9 cellular contexts compared by ENCODE assay signal in genomic region chr16:27273670-27274522, GRCh38. TPM values are rescaled to one million over a fixed set of nuclear protein-coding genes. Genes with fewer than 3 reads are reported as not detected.
A peak's percentile ranks its signal among the peaks of the same experiment; 100 is the strongest.
DNase-seq lines count a peak whose midpoint lies in the region; ATAC-seq, FAIRE-seq and TF ChIP-seq lines count a peak whose summit lies in the region.
"Had no signal": no experiment of that assay in that cellular context is flagged by ENCODE, and none has a peak within 500 bp of the region (broad histone marks: within the 10 kb centered on the region; RNA-seq: fewer than 3 reads in every experiment).

No MANE protein-coding gene starts in this region.

- no peak for TF ChIP-seq RAD21 in GM12878 (IDR thresholded peaks at IDR 0.05; ENCODE audit: insufficient read depth, low read depth, low read length)

- peaks cover 16% of the 10 kb centered on the region for H3K4me1 ChIP-seq in GM12878 (ENCODE audit: control insufficient read depth, insufficient read depth, low read length)
- peaks cover 7 to 63% (median 19%) of the 10 kb centered on the region in 6 donors for H3K4me1 ChIP-seq in spleen
- H3K4me1 ChIP-seq in MM.1S (ENCODE audit: low read length), result no peaks in the 10 kb centered on the region

- no peaks in the 10 kb centered on the region for H3K36me3 ChIP-seq in GM12878 (ENCODE audit: control insufficient read depth in 2 of 2, insufficient read depth in 2 of 2, low read length in 1 of 2)
- no peaks in the 10 kb centered on the region for H3K36me3 ChIP-seq in spleen
- no peaks in the 10 kb centered on the region for H3K36me3 ChIP-seq in MM.1S (replicated peaks; ENCODE audit: insufficient read depth, low read length)

- 70% methylated on average over 8 of the region's 8 CpGs for WGBS in GM12878 (ENCODE audit: insufficient coverage, insufficient replicate concordance, low lambda C conversion rate, missing lambda C conversion rate)
- WGBS in spleen, 5 donors, result 54 to 73% (median 70%) methylated on average over 8 of the region's 8 CpGs

- BruUV-seq in GM12878 (replicated peaks; lab: Mats Ljungman, UMichigan), result no TSS peak

- no peak for TF ChIP-seq CTCF in GM12878 (IDR thresholded peaks at IDR 0.05 in 2 of 3, conservative IDR thresholded peaks at IDR 0.05 in 1 of 3; ENCODE audit: control insufficient read depth in 2 of 3, extremely low read depth in 1 of 3, insufficient read depth in 1 of 3, low read depth in 3 of 3, low read length in 3 of 3)
- TF ChIP-seq CTCF in spleen (IDR thresholded peaks at IDR 0.05 in 8 of 11, conservative IDR thresholded peaks at IDR 0.05 in 3 of 11), result no peak
- no peak for TF ChIP-seq CTCF in MM.1S (IDR thresholded peaks at IDR 0.05; ENCODE audit: low read length)

- peak overlapping the region; percentile 38; the same call in 1 of the 2 replicates for H2AFZ ChIP-seq in GM12878 (ENCODE audit: control insufficient read depth, low read depth, low read length)
- no peak overlapping the region for H2AFZ ChIP-seq in MM.1S (ENCODE audit: low read length)

- peak; percentile 90 for FAIRE-seq in RCC 7860 (lab: Jason Lieb, UNC)
- no peak for FAIRE-seq in GM12878 (lab: Jason Lieb, UNC)

- H3K9me2 ChIP-seq in MM.1S (replicated peaks; ENCODE audit: insufficient read depth, low read length), result no peaks in the 10 kb centered on the region

- H3K27ac ChIP-seq in GM12878 (ENCODE audit: control insufficient read depth, insufficient read depth), result no peak overlapping the region
- H3K27ac ChIP-seq in spleen, result peak overlapping the region in 5 of 8 donors; percentile 6 to 79 (median 64)
- no peak overlapping the region for H3K27ac ChIP-seq in MM.1S (ENCODE audit: low read length)

- in situ Hi-C loops in GM12878 (cut with MboI), result no loop called here

- DNase-seq in RCC 7860 (ENCODE audit: low spot score), result peak; percentile 95
- DNase-seq in GM12878 (ENCODE audit: low read depth, low spot score), result no peak
- DNase-seq in spleen, result no peak
- no peak for DNase-seq in superior temporal gyrus (ENCODE audit: extremely low spot score)
- no peak for DNase-seq in NCI-H2107 treated with DMSO at 0.1 percent for 48 hours (lab: John Stamatoyannopoulos, UW; ENCODE audit: unreplicated experiment)
- DNase-seq in MM.1S, result no peak
- DNase-seq: NCI-H82 had no signal

- H3F3A ChIP-seq in MM.1S (ENCODE audit: insufficient read depth, low read length), result no peaks in the 10 kb centered on the region; the same call in 1 of the 2 replicates

- H3K79me2 ChIP-seq in GM12878 (ENCODE audit: control insufficient read depth, insufficient read depth, low read length) (peaks cover under 1% of the 10 kb centered on the region), MM.1S (ENCODE audit: low read length) (no peaks in the 10 kb centered on the region)

- RAD21 ChIA-PET in GM12878 (lab: Charles Lee; ENCODE audit: unreplicated experiment), result interaction anchor here (0.7 to 8.9 kb wide), 21 partner anchors 8 to 177 kb away, joined by 3 to 105 read pairs (median 7); partner anchors contain the start of gene IL21R

- H4K20me1 ChIP-seq in GM12878 (ENCODE audit: control insufficient read depth, insufficient read depth), result no peaks in the 10 kb centered on the region
- no peaks in the 10 kb centered on the region for H4K20me1 ChIP-seq in MM.1S (ENCODE audit: insufficient read depth, low read length)

- TF ChIP-seq EP300 in GM12878 (IDR thresholded peaks at IDR 0.05; ENCODE audit: borderline replicate concordance in 1 of 2, control insufficient read depth in 1 of 2, low read depth in 2 of 2, low read length in 2 of 2), result 0 out of 4 replicates have a peak, but pooled peaks of 1 of the 2 experiments have one; percentile 17

- no peaks in the 10 kb centered on the region for H3K27me3 ChIP-seq in GM12878 (replicated peaks in 1 of 2; ENCODE audit: control insufficient read depth in 2 of 2, insufficient read depth in 2 of 2, low read length in 1 of 2)
- H3K27me3 ChIP-seq in spleen (replicated peaks in 1 of 7), result no peaks in the 10 kb centered on the region
- no peaks in the 10 kb centered on the region for H3K27me3 ChIP-seq in MM.1S (replicated peaks; ENCODE audit: insufficient read depth, low read length)

- CTCF ChIA-PET in GM12878 (lab: Yijun Ruan, JAX), result interaction anchor here (0.6 to 10.7 kb wide), 16 partner anchors 9 to 180 kb away, joined by 3 to 121 read pairs (median 4); no protein-coding TSS in a partner anchor

- SMC1A ChIA-PET in GM12878 (lab: Charles Lee; ENCODE audit: uncharacterized antibody, unreplicated experiment), result interaction anchor here (0.6 to 12.4 kb wide), 22 partner anchors 9 to 132 kb away, joined by 3 to 178 read pairs (median 6); no protein-coding TSS in a partner anchor

- H3K9me3 ChIP-seq in GM12878 (replicated peaks; ENCODE audit: control insufficient read depth, insufficient read depth, low read length) (no peaks in the 10 kb centered on the region), spleen (no peaks in the 10 kb centered on the region), MM.1S (replicated peaks; ENCODE audit: insufficient read depth, low read length) (no peaks in the 10 kb centered on the region)

- H3K4me2 ChIP-seq in GM12878 (ENCODE audit: control insufficient read depth, insufficient read depth) (peak overlapping the region; percentile 30; the same call in 1 of the 2 replicates), MM.1S (ENCODE audit: low read depth, low read length) (no peak overlapping the region)

- intact Hi-C loops in GM12878 (cut with micrococcal nuclease; ENCODE audit: unreplicated experiment) (no loop called here), spleen (cut with DNase I; ENCODE audit: low total_unique reads) (no loop called here)

- H3K4me3 ChIP-seq in GM12878 (no peak overlapping the region), spleen (no peak overlapping the region), MM.1S (ENCODE audit: low read length) (no peak overlapping the region)

- TF ChIP-seq POLR2A in GM12878 (IDR thresholded peaks at IDR 0.05; ENCODE audit: low read depth, low read length), result no peak
- no peak for TF ChIP-seq POLR2A in spleen (IDR thresholded peaks at IDR 0.05)

- H3K9ac ChIP-seq in GM12878 (ENCODE audit: control insufficient read depth, insufficient read depth, low read length) (no peak overlapping the region), MM.1S (ENCODE audit: low read length) (no peak overlapping the region)

- POLR2A ChIA-PET in GM12878 (lab: Charles Lee), result interaction anchor here (0.6 to 5.6 kb wide), 14 partner anchors 9 to 153 kb away, joined by 3 to 34 read pairs (median 8); partner anchors contain the start of gene IL21R

- ATAC-seq in GM18861 (IDR thresholded peaks at IDR 0.05; ENCODE audit: unreplicated experiment) (peak; percentile 57), GM12878 (peak; percentile 82), GM18502 (IDR thresholded peaks at IDR 0.05; ENCODE audit: poor library complexity, unreplicated experiment) (no peak)

TF ChIP-seq in GM12878, 131 proteins besides CTCF, POLR2A, EP300 and RAD21 (continues in another document):
- TF ChIP-seq FOXM1 (IDR thresholded peaks at IDR 0.05; ENCODE audit: low read depth, low read length), result peak; percentile 31; the same call in 1 of the 2 replicates
- TF ChIP-seq ASH2L (IDR thresholded peaks at IDR 0.05; ENCODE audit: borderline replicate concordance, low read depth), result no peak
- peak; percentile 75 to 76; a peak in 3 of 4 replicates for TF ChIP-seq IKZF2 (IDR thresholded peaks at IDR 0.05)
- TF ChIP-seq YBX1 (IDR thresholded peaks at IDR 0.05), result no peak
- TF ChIP-seq RUNX3 (IDR thresholded peaks at IDR 0.05; ENCODE audit: low read length), result peak; percentile 93
- peak; percentile 63; the same call in 1 of the 2 replicates for TF ChIP-seq NR2F1 (conservative IDR thresholded peaks at IDR 0.05)
- TF ChIP-seq ATF7 (IDR thresholded peaks at IDR 0.05; ENCODE audit: low read depth), result peak; percentile 48; the same call in 1 of the 2 replicates

RNA-seq across cellular contexts. Expression of gene NSMCE1, which starts 5.3 kb away (rescaled TPM):
- 24.2 and 43.2 TPM in 2 replicates for total RNA-seq in GM12878 (2013; cell fraction: nucleolus; rRNA removed)
- total RNA-seq in GM12878 (2014; rRNA removed), result 62.8 and 69.0 TPM in 2 replicates
- total RNA-seq in GM12878 (2014; rRNA removed; fragmentation: Illumina TruSeq; extraction: Trizol), result 63.8 and 66.7 TPM in 2 replicates
- 62.4 and 66.5 TPM in 2 replicates for total RNA-seq in GM12878 (2021)
- 55.0 TPM for polyA plus RNA-seq in GM12878 (2011; ENCODE audit: low read depth)
- polyA plus RNA-seq in GM12878 (2011; rRNA removed), result 51.7 and 54.0 TPM in 2 replicates
- 47.5 and 49.5 TPM in 2 replicates for polyA plus RNA-seq in GM12878 (2011; cell fraction: cytosol; rRNA removed)
- 22.6 and 25.4 TPM in 2 replicates for polyA plus RNA-seq in GM12878 (2011; cell fraction: nucleus; rRNA removed)
- 68.4 and 73.3 TPM in 2 replicates for polyA plus RNA-seq in GM12878 (2012)
- polyA plus RNA-seq in GM12878 (2014; fragmentation: Illumina TruSeq; extraction: Trizol), result 52.4 and 79.0 TPM in 2 replicates
- 100 to 1,000 TPM; 168 to 214 TPM for polyA plus RNA-seq in GM12878 (2014; fragmentation: Nextera tagmentation; extraction: Ambion mirVana)
- 59.4 and 62.6 TPM in 2 replicates for polyA plus RNA-seq in GM12878 (2014; rRNA removed)
- 100 to 1,000 TPM; 110 to 120 TPM for polyA plus RNA-seq in GM12878 (2016; fragmentation: Nextera tagmentation; extraction: Ambion mirVana)
- polyA minus RNA-seq in GM12878 (2011; rRNA and poly(A)+ RNA removed), result 39.8 and 45.0 TPM in 2 replicates
- 11.5 and 16.8 TPM in 2 replicates for polyA minus RNA-seq in GM12878 (2011; cell fraction: cytosol; rRNA and poly(A)+ RNA removed)
- polyA minus RNA-seq in GM12878 (2011; cell fraction: nucleus; rRNA and poly(A)+ RNA removed), result 16.3 and 23.2 TPM in 2 replicates
- 10 to 100 TPM; 18.4 to 41.4 (median 31.7) TPM for total RNA-seq in spleen
- 10 to 100 TPM; 37.9 to 79.0 (median 41.4) TPM for polyA plus RNA-seq in spleen

RNA-seq across cellular contexts. Expression of gene IL4R, which starts 39.9 kb away (rescaled TPM):
- 148 and 149 TPM in 2 replicates for total RNA-seq in GM12878 (2013; cell fraction: nucleolus; rRNA removed)
- total RNA-seq in GM12878 (2014; rRNA removed) (36.5 and 39.0 TPM in 2 replicates), GM12878 (2014; rRNA removed; fragmentation: Illumina TruSeq; extraction: Trizol) (33.8 and 34.3 TPM in 2 replicates), GM12878 (2021) (69.5 and 70.4 TPM in 2 replicates), spleen (100 to 1,000 TPM in 6 of 7 donors, 10 to 100 TPM in 1; 78.0 to 319 (median 215) TPM)
- polyA plus RNA-seq in GM12878 (2011; ENCODE audit: low read depth), result 13.1 TPM
- polyA plus RNA-seq in GM12878 (2011; rRNA removed) (42.8 and 69.2 TPM in 2 replicates), GM12878 (2014; fragmentation: Illumina TruSeq; extraction: Trizol) (19.4 and 39.4 TPM in 2 replicates), GM12878 (2014; fragmentation: Nextera tagmentation; extraction: Ambion mirVana) (1 to 10 TPM; 2.6 to 8.5 TPM), GM12878 (2014; rRNA removed) (67.3 and 68.6 TPM in 2 replicates), GM12878 (2016; fragmentation: Nextera tagmentation; extraction: Ambion mirVana) (10 to 100 TPM; 13.8 to 17.6 TPM), spleen (10 to 100 TPM; 39.3 to 55.5 (median 48.9) TPM)
- polyA plus RNA-seq in GM12878 (2011; cell fraction: cytosol; rRNA removed), result 69.2 and 84.8 TPM in 2 replicates
- polyA plus RNA-seq in GM12878 (2011; cell fraction: nucleus; rRNA removed), result 107 and 118 TPM in 2 replicates
- 20.4 and 21.2 TPM in 2 replicates for polyA plus RNA-seq in GM12878 (2012)
- polyA minus RNA-seq in GM12878 (2011; rRNA and poly(A)+ RNA removed), result 60.5 and 84.7 TPM in 2 replicates
- 17.0 and 20.3 TPM in 2 replicates for polyA minus RNA-seq in GM12878 (2011; cell fraction: cytosol; rRNA and poly(A)+ RNA removed)
- polyA minus RNA-seq in GM12878 (2011; cell fraction: nucleus; rRNA and poly(A)+ RNA removed), result 32.0 and 57.7 TPM in 2 replicates

Comparison
In these comparisons a context has a peak if more than half of its experiments do, and no peak if none do; other contexts are left out.
1. H3K27ac ChIP-seq: peak in spleen (5 of 8); none in GM12878 (single experiment) and MM.1S (single experiment).